Comparison of ENCODE assay signal across 26 cellular contexts in the genomic region with DNA sequence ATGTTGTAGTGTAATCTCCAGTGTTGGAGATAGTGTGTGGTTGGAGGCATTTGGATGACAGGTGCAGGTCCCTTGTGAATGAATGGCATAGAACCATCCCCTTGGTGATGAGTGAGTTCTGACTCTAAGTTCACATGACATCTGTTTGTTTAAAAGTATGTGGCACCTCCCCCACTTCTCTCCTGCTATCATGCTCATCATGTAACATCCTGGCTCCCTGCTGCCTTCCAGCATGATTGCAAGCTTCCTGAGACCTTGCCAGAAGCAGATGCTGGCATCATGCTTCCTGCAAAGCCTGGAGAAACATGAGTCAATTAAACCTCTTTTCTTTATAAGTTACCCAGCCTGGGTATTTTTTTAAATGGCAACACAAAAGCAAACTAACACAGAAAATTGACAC.
DNase-seq lines count a peak whose midpoint lies in the region; ATAC-seq, FAIRE-seq and TF ChIP-seq lines count a peak whose summit lies in the region.
"Had no signal": no experiment of that assay in that cellular context is flagged by ENCODE, and none has a peak within 500 bp of the region (broad histone marks: within the 10 kb centered on the region; RNA-seq: fewer than 3 reads in every experiment).

No MANE protein-coding gene starts in this region.

- no peak overlapping the region for H3K27ac ChIP-seq in endothelial cell of umbilical vein (ENCODE audit: insufficient read depth, low read depth, low read length)
- H3K27ac ChIP-seq: parathyroid adenoma, spleen, suprapubic skin had no signal

- intact Hi-C loops in endothelial cell of umbilical vein (cut with micrococcal nuclease), result no loop called here
- intact Hi-C loops in left ventricle myocardium superior (cut with micrococcal nuclease), result no loop called here
- intact Hi-C loops in Caco-2 (cut with micrococcal nuclease; ENCODE audit: unreplicated experiment), result no loop called here

- TF ChIP-seq CTCF in endothelial cell of umbilical vein (IDR thresholded peaks at IDR 0.05; ENCODE audit: extremely low read depth in 1 of 2, insufficient read depth in 1 of 2, low read depth in 1 of 2, low read length in 2 of 2) (no peak), Caco-2 (IDR thresholded peaks at IDR 0.05; ENCODE audit: insufficient read depth in 1 of 2, low read depth in 1 of 2, low read length in 1 of 2, severe bottlenecking in 1 of 2, unreplicated experiment in 1 of 2) (no peak)

- H3K4me3 Mint-ChIP-seq in Caco-2 (ENCODE audit: unreplicated experiment), result no peak overlapping the region
- H3K4me3 Mint-ChIP-seq: activated CD8-positive, alpha-beta T cell treated with anti-CD3 and anti-CD28 coated beads, Interleukin-2, amount 10 ng/mL, durations not matched to agents 7 days and 5 days; B cell; CD8-positive, alpha-beta memory T cell; neural crest cell; stimulated activated memory B cell treated with anti-CD40 and anti-IgM and Interleukin-4, amounts not matched to agents 10 μg/mL and 1 μg/mL and 100 μg/mL, for 72 hours had no signal

- H3K27me3 Mint-ChIP-seq in Caco-2 (ENCODE audit: insufficient read depth, unreplicated experiment), result no peaks in the 10 kb centered on the region
- H3K27me3 Mint-ChIP-seq: B cell; CD8-positive, alpha-beta memory T cell; stimulated activated memory B cell treated with anti-CD40 and anti-IgM and Interleukin-4, amounts not matched to agents 10 μg/mL and 1 μg/mL and 100 μg/mL, for 72 hours had no signal

- POLR2A ChIA-PET in endothelial cell of umbilical vein (lab: Charles Lee) (no interaction called here), Caco-2 (lab: Charles Lee) (no interaction called here)

- no peak for ATAC-seq in left ventricle myocardium superior
- ATAC-seq: activated CD8-positive, alpha-beta T cell treated with anti-CD3 and anti-CD28 coated beads, Interleukin-2, amount 10 ng/mL, durations not matched to agents 7 days and 5 days; right cardiac atrium; stimulated activated memory B cell treated with anti-CD40 and anti-IgM and Interleukin-4, amounts not matched to agents 10 μg/mL and 1 μg/mL and 100 μg/mL, for 72 hours had no signal

- H3K9ac ChIP-seq in endothelial cell of umbilical vein (replicated peaks; ENCODE audit: extremely low read depth, insufficient read depth, low read length), result no peak overlapping the region
- H3K9ac ChIP-seq: parathyroid adenoma had no signal

- BruUV-seq in endothelial cell of umbilical vein (replicated peaks; lab: Mats Ljungman, UMichigan), result no TSS peak
- BruUV-seq in Caco-2 (replicated peaks; lab: Mats Ljungman, UMichigan), result no TSS peak

- H3K9me3 ChIP-seq in MG63 (no peaks in the 10 kb centered on the region), endothelial cell of umbilical vein (replicated peaks; ENCODE audit: control insufficient read depth, insufficient read depth, low read length) (no peaks in the 10 kb centered on the region), Caco-2 (no peaks in the 10 kb centered on the region; the same call in 1 of the 2 replicates)
- H3K9me3 ChIP-seq: HAP-1, suprapubic skin had no signal

- no peak overlapping the region for H3K27ac Mint-ChIP-seq in Caco-2 (ENCODE audit: unreplicated experiment)
- H3K27ac Mint-ChIP-seq: activated CD8-positive, alpha-beta T cell treated with anti-CD3 and anti-CD28 coated beads, Interleukin-2, amount 10 ng/mL, durations not matched to agents 7 days and 5 days; B cell; CD8-positive, alpha-beta memory T cell; stimulated activated memory B cell treated with anti-CD40 and anti-IgM and Interleukin-4, amounts not matched to agents 10 μg/mL and 1 μg/mL and 100 μg/mL, for 72 hours had no signal

- no peaks in the 10 kb centered on the region for H3K36me3 Mint-ChIP-seq in Caco-2 (ENCODE audit: insufficient read depth, unreplicated experiment)
- H3K36me3 Mint-ChIP-seq: CD8-positive, alpha-beta memory T cell; stimulated activated memory B cell treated with anti-CD40 and anti-IgM and Interleukin-4, amounts not matched to agents 10 μg/mL and 1 μg/mL and 100 μg/mL, for 72 hours had no signal

- H3K36me3 ChIP-seq in MG63 (no peaks in the 10 kb centered on the region), endothelial cell of umbilical vein (ENCODE audit: control insufficient read depth in 2 of 2, extremely low read depth in 1 of 2, insufficient read depth in 2 of 2, low read length in 2 of 2) (no peaks in the 10 kb centered on the region), Caco-2 (ENCODE audit: control insufficient read depth, insufficient read depth, low read length) (no peaks in the 10 kb centered on the region)
- H3K36me3 ChIP-seq: HAP-1, spleen, suprapubic skin had no signal

- H3K9me3 Mint-ChIP-seq in Caco-2 (ENCODE audit: unreplicated experiment), result peaks cover 10% of the 10 kb centered on the region

- H3K4me3 ChIP-seq in MG63 (no peak overlapping the region), endothelial cell of umbilical vein (replicated peaks in 1 of 3; ENCODE audit: insufficient read depth in 1 of 3, low read depth in 1 of 3, low read length in 3 of 3) (no peak overlapping the region), Caco-2 (ENCODE audit: low read depth, low read length) (no peak overlapping the region)
- H3K4me3 ChIP-seq: HAP-1, spleen, suprapubic skin had no signal

- TF ChIP-seq POLR2A in endothelial cell of umbilical vein (IDR thresholded peaks at IDR 0.05; ENCODE audit: low read depth, low read length), result no peak

- H3K79me2 ChIP-seq in endothelial cell of umbilical vein (ENCODE audit: control insufficient read depth, insufficient read depth, low read length), result no peaks in the 10 kb centered on the region
- H3K79me2 ChIP-seq: parathyroid adenoma had no signal

- H3K27me3 ChIP-seq in MG63 (no peaks in the 10 kb centered on the region), endothelial cell of umbilical vein (ENCODE audit: control insufficient read depth in 2 of 2, insufficient read depth in 2 of 2, low read length in 2 of 2) (no peaks in the 10 kb centered on the region), Caco-2 (replicated peaks; ENCODE audit: control insufficient read depth, insufficient read depth, low read length) (no peaks in the 10 kb centered on the region)
- H3K27me3 ChIP-seq: spleen, suprapubic skin had no signal

- H3K4me1 Mint-ChIP-seq in Caco-2 (ENCODE audit: low read depth, unreplicated experiment), result no peaks in the 10 kb centered on the region
- H3K4me1 Mint-ChIP-seq: B cell; CD8-positive, alpha-beta memory T cell; neural crest cell; stimulated activated memory B cell treated with anti-CD40 and anti-IgM and Interleukin-4, amounts not matched to agents 10 μg/mL and 1 μg/mL and 100 μg/mL, for 72 hours had no signal

- no peak overlapping the region for H3K4me2 ChIP-seq in endothelial cell of umbilical vein (ENCODE audit: insufficient read depth, low read length)

- H3K4me1 ChIP-seq in endothelial cell of umbilical vein (ENCODE audit: control insufficient read depth, extremely low read depth, insufficient read depth, low read length) (no peaks in the 10 kb centered on the region), Caco-2 (no peaks in the 10 kb centered on the region)
- H3K4me1 ChIP-seq: HAP-1, parathyroid adenoma, spleen, suprapubic skin had no signal

- no peak for FAIRE-seq in endothelial cell of umbilical vein (lab: Jason Lieb, UNC)
- FAIRE-seq: A204.1, kidney had no signal

- DNase-seq in NCI-H748 (lab: John Stamatoyannopoulos, UW; ENCODE audit: unreplicated experiment) (peak; percentile 8), NCI-H748 treated with DMSO at 0.1 percent for 48 hours (lab: John Stamatoyannopoulos, UW) (no peak), MG63 (peak; percentile 11), endothelial cell of umbilical vein (ENCODE audit: low read depth, low spot score) (peak; percentile 22), kidney tubule cell (ENCODE audit: low spot score) (peak; percentile 45), left ventricle myocardium superior (no peak), Caco-2 (no peak), dedifferentiated amniotic fluid mesenchymal stem cell (ENCODE audit: extremely low spot score) (no peak)
- DNase-seq: activated CD8-positive, alpha-beta T cell treated with anti-CD3 and anti-CD28 coated beads, Interleukin-2, amount 10 ng/mL, durations not matched to agents 7 days and 5 days; activated gamma-delta T cell; activated T-cell treated with anti-CD3 and anti-CD28 coated beads for 4 hours; CD8-positive, alpha-beta memory T cell; cerebellar nuclear complex; kidney; NCI-H1436 treated with DMSO at 0.1 percent for 48 hours; right cardiac atrium; Right ventricle myocardium superior; spleen; stimulated activated CD4-positive, alpha-beta T cell treated with anti-CD3 and anti-CD28 coated beads, Interleukin-2, amount 100 ng/mL, for 48 hours had no signal

- CTCF ChIA-PET in endothelial cell of umbilical vein (lab: Charles Lee) (no interaction called here), Caco-2 (lab: Charles Lee) (no interaction called here)

- no peaks in the 10 kb centered on the region for H4K20me1 ChIP-seq in endothelial cell of umbilical vein (replicated peaks; ENCODE audit: control insufficient read depth, extremely low read depth, insufficient read depth, low read length)

- no peak overlapping the region for H2AFZ ChIP-seq in endothelial cell of umbilical vein (ENCODE audit: low read depth, low read length)
- H2AFZ ChIP-seq: parathyroid adenoma had no signal

- H3K9me1 ChIP-seq in endothelial cell of umbilical vein (replicated peaks; ENCODE audit: control insufficient read depth, extremely low read depth, insufficient read depth, low read length), result no peaks in the 10 kb centered on the region

- dilution Hi-C loops in endothelial cell of umbilical vein (cut with MboI; ENCODE audit: extremely low pct_ligation_motif_present, low sequenced_read_pairs), result no loop called here

TF ChIP-seq in endothelial cell of umbilical vein, 7 proteins besides CTCF, POLR2A, EP300 and RAD21:
- TF ChIP-seq JUN (IDR thresholded peaks at IDR 0.05; ENCODE audit: borderline replicate concordance, insufficient read depth, insufficient read length, low read depth), result no peak
TF ChIP-seq in endothelial cell of umbilical vein: peak in this region for 0.

Comparison
In these comparisons a context has a peak if more than half of its experiments do, and no peak if none do; other contexts are left out.
1. DNase-seq: peak in NCI-H748 (single experiment), MG63 (single experiment), endothelial cell of umbilical vein (single experiment) and kidney tubule cell (single experiment); none in NCI-H748 treated with DMSO at 0.1 percent for 48 hours (single experiment), left ventricle myocardium superior (single experiment), Caco-2 (0 of 2) and dedifferentiated amniotic fluid mesenchymal stem cell (single experiment).